ENCODE assay signal across 28 cellular contexts in genomic region chr16:35173295-35173694, GRCh38.
DNase-seq lines count a peak whose midpoint lies in the region; ATAC-seq, FAIRE-seq and TF ChIP-seq lines count a peak whose summit lies in the region.
"Had no signal": no experiment of that assay in that cellular context is flagged by ENCODE, and none has a peak within 500 bp of the region (broad histone marks: within the 10 kb centered on the region; RNA-seq: fewer than 3 reads in every experiment).

No MANE protein-coding gene starts in this region.

- H3K4me3 Mint-ChIP-seq in mesothelial cell of epicardium: no peak overlapping the region
- H3K4me3 Mint-ChIP-seq: CD4-positive, CD25-positive, alpha-beta regulatory T cell; IgD-negative memory B cell had no signal

- TF ChIP-seq POLR2A in sigmoid colon (IDR thresholded peaks at IDR 0.05): no peak

- H3K4me1 ChIP-seq in lower lobe of right lung: no peaks in the 10 kb centered on the region
- no peaks in the 10 kb centered on the region for H3K4me1 ChIP-seq in sigmoid colon
- H3K4me1 ChIP-seq: BLaER1 had no signal

- H3K27me3 Mint-ChIP-seq in mesothelial cell of epicardium (ENCODE audit: low read depth): no peaks in the 10 kb centered on the region
- H3K27me3 Mint-ChIP-seq: CD4-positive, CD25-positive, alpha-beta regulatory T cell; IgD-negative memory B cell had no signal

- TF ChIP-seq EP300 in sigmoid colon (IDR thresholded peaks at IDR 0.05): no peak

- TF ChIP-seq CTCF in coronary artery (IDR thresholded peaks at IDR 0.05) (no peak), lower lobe of right lung (IDR thresholded peaks at IDR 0.05) (no peak), sigmoid colon (IDR thresholded peaks at IDR 0.05) (no peak), mesothelial cell of epicardium (IDR thresholded peaks at IDR 0.05; ENCODE audit: unreplicated experiment) (no peak), D721Med (IDR thresholded peaks at IDR 0.05; ENCODE audit: insufficient read depth, missing control alignments) (no peak)

- no peaks in the 10 kb centered on the region for H3K36me3 Mint-ChIP-seq in mesothelial cell of epicardium
- H3K36me3 Mint-ChIP-seq: CD4-positive, CD25-positive, alpha-beta regulatory T cell; IgD-negative memory B cell had no signal

- H3K9me3 Mint-ChIP-seq in mesothelial cell of epicardium: peaks cover 44% of the 10 kb centered on the region

- WGBS in sigmoid colon, 2 donors: 92 to 94% methylated on average over 29 of the region's 29 CpGs

- DNase-seq in AG20443 (ENCODE audit: low spot score) (peak; percentile 4), coronary artery (ENCODE audit: low spot score) (peak; percentile 38), lower lobe of right lung (peak; percentile 24), sigmoid colon (peak; percentile 52), Right ventricle myocardium inferior (ENCODE audit: missing footprints) (no peak), mesothelial cell of epicardium (ENCODE audit: low spot score in 2 of 2, unreplicated experiment in 2 of 2) (no peak), anterior cingulate cortex (lab: John Stamatoyannopoulos, UW) (no peak), D721Med (ENCODE audit: insufficient read length, low spot score) (no peak)
- DNase-seq: 8988T; ACHN; CD4-positive, CD25-positive, alpha-beta regulatory T cell; GOT3; HCEC 1CT; MM.1S; NCI-H1694; NCI-H2029 treated with DMSO at 0.1 percent for 48 hours; NCI-H446 treated with DMSO at 0.1 percent for 48 hours; NCI-H526; NCI-H82; NK-92 treated with Interleukin-12 subunit alpha and Interleukin-12 subunit beta, amount 100 ng/mL, for 24 hours; PC-3; RPMI8226; SHP77 had no signal

- no peak overlapping the region for H3K27ac Mint-ChIP-seq in mesothelial cell of epicardium
- H3K27ac Mint-ChIP-seq: CD4-positive, CD25-positive, alpha-beta regulatory T cell; IgD-negative memory B cell had no signal

- no peak for FAIRE-seq in D721Med (lab: Jason Lieb, UNC)
- FAIRE-seq: G401.6 had no signal

- intact Hi-C loops in lower lobe of right lung (cut with DNase I) (no loop called here), sigmoid colon (cut with DNase I) (no loop called here), Right ventricle myocardium inferior (cut with DNase I) (no loop called here)

- no peaks in the 10 kb centered on the region for H3K36me3 ChIP-seq in lower lobe of right lung
- no peaks in the 10 kb centered on the region for H3K36me3 ChIP-seq in sigmoid colon
- H3K36me3 ChIP-seq: BLaER1 had no signal

- no peak for ATAC-seq in lower lobe of right lung
- ATAC-seq in Right ventricle myocardium inferior: no peak
- ATAC-seq: PC-3 had no signal

- no peaks in the 10 kb centered on the region for H3K9me3 ChIP-seq in lower lobe of right lung
- H3K9me3 ChIP-seq in sigmoid colon: peaks cover 0 to 12% (median 1%) of the 10 kb centered on the region in 4 donors

- H3K4me1 Mint-ChIP-seq in mesothelial cell of epicardium: no peaks in the 10 kb centered on the region
- H3K4me1 Mint-ChIP-seq: CD4-positive, CD25-positive, alpha-beta regulatory T cell; IgD-negative memory B cell had no signal

- H3K4me3 ChIP-seq in coronary artery (no peak overlapping the region), lower lobe of right lung (no peak overlapping the region), sigmoid colon (no peak overlapping the region)
- H3K4me3 ChIP-seq: BLaER1 had no signal

- H3K27me3 ChIP-seq in lower lobe of right lung (ENCODE audit: low read depth): no peaks in the 10 kb centered on the region
- H3K27me3 ChIP-seq in sigmoid colon: no peaks in the 10 kb centered on the region
- H3K27me3 ChIP-seq: BLaER1 had no signal

- H3K27ac ChIP-seq in coronary artery (no peak overlapping the region), lower lobe of right lung (no peak overlapping the region), sigmoid colon (no peak overlapping the region)
- H3K27ac ChIP-seq: BLaER1, HL-60, KMS-11 had no signal

Comparison
In these comparisons a context has a peak if more than half of its experiments do, and no peak if none do; other contexts are left out.
1. DNase-seq: peak in AG20443 (single experiment), coronary artery (single experiment), lower lobe of right lung (single experiment) and sigmoid colon (single experiment); none in Right ventricle myocardium inferior (single experiment), mesothelial cell of epicardium (0 of 2), anterior cingulate cortex (0 of 58) and D721Med (single experiment).